ENCODE assay signal across 10 cellular contexts in the genomic region with DNA sequence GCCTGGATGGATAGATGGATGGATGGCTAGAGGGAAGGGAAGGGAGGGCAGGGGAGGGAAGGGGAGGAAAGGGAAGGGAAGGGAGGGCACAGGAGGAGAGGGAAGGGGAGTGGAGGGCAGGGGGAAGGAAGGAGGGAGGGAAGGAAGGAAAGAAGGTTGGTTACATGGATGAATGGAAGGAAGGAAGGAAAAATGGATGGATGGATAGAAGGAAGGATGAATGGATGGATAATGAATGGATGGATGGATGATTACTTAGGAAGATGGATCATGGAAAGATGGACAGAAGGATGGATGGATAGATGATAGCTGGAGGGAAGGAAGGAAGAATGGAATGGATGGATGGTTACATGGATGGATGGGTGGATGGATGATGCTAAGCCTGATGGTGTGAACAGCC.
"Had no signal": no experiment of that assay in that cellular context is flagged by ENCODE, and none has a peak within 500 bp of the region (broad histone marks: within the 10 kb centered on the region; RNA-seq: fewer than 3 reads in every experiment).

No MANE protein-coding gene starts in this region.

- H3K4me3 ChIP-seq: GM23338 had no signal

- H3K4me3 Mint-ChIP-seq: GM23338, H9, HFFc6, IgD-negative memory B cell had no signal

- DNase-seq: H9, HCEC 1CT, HFFc6, KBM-7 had no signal

- H3K36me3 Mint-ChIP-seq: IgD-negative memory B cell had no signal

- FAIRE-seq: H1, H54 had no signal

- H3K27ac ChIP-seq: HL-60, KMS-11 had no signal

- H3K4me1 Mint-ChIP-seq: H9, IgD-negative memory B cell had no signal

- H3K9ac ChIP-seq: KMS-11 had no signal

- H3K9me3 Mint-ChIP-seq: GM23338, H9 had no signal

- H3K4me2 ChIP-seq: GM23338, KMS-11 had no signal

- H2AFZ ChIP-seq: GM23338 had no signal

- H3K27me3 Mint-ChIP-seq: IgD-negative memory B cell had no signal

- H3K27ac Mint-ChIP-seq: GM23338, H9, HFFc6, IgD-negative memory B cell had no signal
